In genomic region chr3:9248232-9249191, GRCh38 we compare ENCODE assay signal across 9 cellular contexts. TPM values are rescaled to one million over a fixed set of nuclear protein-coding genes. Genes with fewer than 3 reads are reported as not detected.
DNase-seq lines count a peak whose midpoint lies in the region; ATAC-seq and TF ChIP-seq lines count a peak whose summit lies in the region.
"Had no signal": no experiment of that assay in that cellular context is flagged by ENCODE, and none has a peak within 500 bp of the region (broad histone marks: within the 10 kb centered on the region; RNA-seq: fewer than 3 reads in every experiment).

No MANE protein-coding gene starts in this region.

- no peak overlapping the region for H2BK12ac ChIP-seq in trophoblast cell (ENCODE audit: low read length)

- no peak overlapping the region for H4K12ac ChIP-seq in trophoblast cell (ENCODE audit: low read depth, low read length)

- H2AK5ac ChIP-seq in trophoblast cell (ENCODE audit: low read length): no peak overlapping the region

- no peak overlapping the region for H3K9ac ChIP-seq in trophoblast cell (ENCODE audit: low read length)

- H3K4me3 Mint-ChIP-seq in activated T-cell treated with anti-CD3 and anti-CD28 coated beads, Interleukin-2, amount 50 U/mL, for 72 hours: peak overlapping the region; percentile 85 to 90

- peak overlapping the region; percentile 67 for H3K4me2 ChIP-seq in trophoblast cell (ENCODE audit: low read length)

- DNase-seq in activated T-cell treated with anti-CD3 and anti-CD28 coated beads, Interleukin-2, amount 50 U/mL, for 72 hours: no peak
- DNase-seq in activated T-cell treated with anti-CD3 and anti-CD28 coated beads, Interleukin-2, amount 50 U/mL, for 48 hours: no peak
- DNase-seq in RPMI7951 (ENCODE audit: low read depth) (peak; percentile 17), esophagus squamous epithelium (lab: John Stamatoyannopoulos, UW) (no peak), trophoblast cell (no peak), COLO829 (ENCODE audit: low spot score) (no peak)
- DNase-seq in stimulated activated CD4-positive, alpha-beta T cell treated with anti-CD3 and anti-CD28 coated beads, Interleukin-2, amount 100 ng/mL, for 48 hours: no peak

- peak overlapping the region; percentile 49 to 71 (median 58) for H3K4me3 ChIP-seq in esophagus squamous epithelium
- no peak overlapping the region for H3K4me3 ChIP-seq in trophoblast cell (ENCODE audit: low read depth, low read length)

- no peak overlapping the region for H2AFZ ChIP-seq in trophoblast cell (ENCODE audit: insufficient read depth, low read length, poor library complexity)

- WGBS in esophagus squamous epithelium, 2 donors: 17 to 18% methylated on average over 19 of the region's 19 CpGs
- no CpG with 5 or more reads among the region's 19 CpGs for WGBS in trophoblast cell (ENCODE audit: extremely low coverage, insufficient coverage, insufficient read length)

- H3K4me1 ChIP-seq in esophagus squamous epithelium (peaks cover 11 to 76% (median 13%) of the 10 kb centered on the region in 3 donors), trophoblast cell (ENCODE audit: control insufficient read depth in 1 of 2, insufficient read depth in 2 of 2, low read length in 2 of 2) (peaks cover 7 to 8% of the 10 kb centered on the region in 2 experiments)

- H3K36me3 ChIP-seq in esophagus squamous epithelium (no peaks in the 10 kb centered on the region), trophoblast cell (ENCODE audit: control insufficient read depth in 1 of 2, insufficient read depth in 2 of 2, low read length in 2 of 2) (no peaks in the 10 kb centered on the region)

- TF ChIP-seq CTCF in esophagus squamous epithelium (IDR thresholded peaks at IDR 0.05): no peak

- peaks cover 7% of the 10 kb centered on the region for H3K27me3 Mint-ChIP-seq in activated T-cell treated with anti-CD3 and anti-CD28 coated beads, Interleukin-2, amount 50 U/mL, for 72 hours (ENCODE audit: low read depth)

- no peaks in the 10 kb centered on the region for H3K9me3 ChIP-seq in esophagus squamous epithelium
- no peaks in the 10 kb centered on the region for H3K9me3 ChIP-seq in trophoblast cell (ENCODE audit: insufficient read depth, low read depth, low read length)

- no peak overlapping the region for H3K27ac Mint-ChIP-seq in activated T-cell treated with anti-CD3 and anti-CD28 coated beads, Interleukin-2, amount 50 U/mL, for 72 hours

- no peak overlapping the region for H3K23ac ChIP-seq in trophoblast cell (ENCODE audit: low read length)

- TF ChIP-seq POLR2A in esophagus squamous epithelium (IDR thresholded peaks at IDR 0.05): no peak

- no peaks in the 10 kb centered on the region for H3K9me3 Mint-ChIP-seq in activated T-cell treated with anti-CD3 and anti-CD28 coated beads, Interleukin-2, amount 50 U/mL, for 72 hours

- no peak overlapping the region for H3K4ac ChIP-seq in trophoblast cell (ENCODE audit: low read depth, low read length)

- H3K27ac ChIP-seq in esophagus squamous epithelium (peak overlapping the region; percentile 59 to 77 (median 62)), trophoblast cell (ENCODE audit: low read depth, low read length) (no peak overlapping the region)

- intact Hi-C loops in esophagus squamous epithelium (cut with DNase I): no loop called here

- peaks cover 1% of the 10 kb centered on the region for H3K79me1 ChIP-seq in trophoblast cell (ENCODE audit: low read length)

- H3K14ac ChIP-seq in trophoblast cell (ENCODE audit: low read length): no peak overlapping the region

- H2BK5ac ChIP-seq in trophoblast cell (ENCODE audit: low read depth, low read length, poor library complexity): no peak overlapping the region

- no peak overlapping the region for H2BK120ac ChIP-seq in trophoblast cell (ENCODE audit: insufficient read depth, low read length, poor library complexity)

- H3K4me1 Mint-ChIP-seq in activated T-cell treated with anti-CD3 and anti-CD28 coated beads, Interleukin-2, amount 50 U/mL, for 72 hours (ENCODE audit: low read depth): peaks cover 25% of the 10 kb centered on the region

- no peak overlapping the region for H3K18ac ChIP-seq in trophoblast cell (ENCODE audit: low read length)

- H3K27me3 ChIP-seq in esophagus squamous epithelium: no peaks in the 10 kb centered on the region
- H3K27me3 ChIP-seq in trophoblast cell (ENCODE audit: insufficient read depth, low read length): no peaks in the 10 kb centered on the region

- no peaks in the 10 kb centered on the region for H3K36me3 Mint-ChIP-seq in activated T-cell treated with anti-CD3 and anti-CD28 coated beads, Interleukin-2, amount 50 U/mL, for 72 hours (ENCODE audit: insufficient read depth in 2 of 2)

- no peaks in the 10 kb centered on the region for H3K79me2 ChIP-seq in trophoblast cell (ENCODE audit: control insufficient read depth, insufficient read depth, low read length, poor library complexity)

- no peak overlapping the region for H4K91ac ChIP-seq in trophoblast cell (ENCODE audit: low read depth, low read length)

- no peak overlapping the region for H4K8ac ChIP-seq in trophoblast cell (ENCODE audit: low read depth, low read length)

- ATAC-seq in activated T-cell treated with anti-CD3 and anti-CD28 coated beads, Interleukin-2, amount 50 U/mL, for 72 hours (replicated peaks in 1 of 2): no peak
- no peak for ATAC-seq in HG02763 (IDR thresholded peaks at IDR 0.05; ENCODE audit: unreplicated experiment)

RNA-seq across cellular contexts. Expression of gene SRGAP3, which starts 0.9 kb away (rescaled TPM):
- total RNA-seq in activated T-cell treated with anti-CD3 and anti-CD28 coated beads, Interleukin-2, amount 50 U/mL, for 72 hours: 1 to 10 TPM; 2.8 to 3.0 TPM
- 2.3 and 3.6 TPM in 2 replicates for total RNA-seq in RPMI7951 (2014; rRNA removed; shearing (Covaris generic))
- total RNA-seq in esophagus squamous epithelium: 10 to 100 TPM in 1 of 4 donors, 1 to 10 TPM in 3; 4.0 to 15.8 (median 6.6) TPM
- polyA plus RNA-seq in trophoblast cell (2013): 2.7 and 3.0 TPM in 2 replicates
- total RNA-seq: endothelial cell of umbilical vein had no signal
